ENCODE assay signal across 38 cellular contexts in the genomic region with DNA sequence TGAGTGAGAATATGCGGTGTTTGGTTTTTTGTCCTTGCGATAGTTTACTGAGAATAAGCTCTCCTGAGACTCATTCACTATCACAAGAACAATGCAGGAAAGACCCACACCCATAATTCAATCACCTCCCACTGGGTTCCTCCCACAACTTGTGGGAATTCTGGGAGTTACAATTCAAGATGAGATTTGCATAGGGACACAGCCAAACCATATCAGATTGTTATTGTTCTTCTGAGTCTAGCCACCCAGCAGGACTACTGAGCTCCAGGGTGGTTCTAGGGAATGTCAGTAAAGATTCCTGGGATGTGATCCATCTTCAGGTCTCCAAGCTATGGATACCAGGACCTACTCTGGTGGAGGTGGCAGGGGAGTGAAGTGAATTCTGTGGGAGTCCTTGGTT.
"Had no signal": no experiment of that assay in that cellular context is flagged by ENCODE, and none has a peak within 500 bp of the region (broad histone marks: within the 10 kb centered on the region; RNA-seq: fewer than 3 reads in every experiment).

No MANE protein-coding gene starts in this region.

- H3K27me3 ChIP-seq: adrenal gland, ascending aorta, body of pancreas, brain microvascular endothelial cell, breast epithelium, cardiac muscle cell had no signal

- H3K9me3 Mint-ChIP-seq: activated naive CD8-positive, alpha-beta T cell treated with anti-CD3 and anti-CD28 coated beads, Interleukin-2, amount 50 U/mL, for 24 hours had no signal

- H3K9me3 ChIP-seq: adrenal gland, ascending aorta, body of pancreas had no signal

- H3K27ac ChIP-seq: adrenal gland, ascending aorta, body of pancreas, brain microvascular endothelial cell, breast epithelium, cardiac muscle cell had no signal

- H3K27ac Mint-ChIP-seq: activated naive CD4-positive, alpha-beta T cell treated with anti-CD3 and anti-CD28 coated beads for 36 hours; activated naive CD4-positive, alpha-beta T cell treated with anti-CD3 and anti-CD28 coated beads, Interleukin-2, amount 10 ng/mL, durations not matched to agents 7 days and 5 days; activated naive CD4-positive, alpha-beta T cell treated with anti-CD3 and anti-CD28 coated beads, Interleukin-2, amount 50 U/mL, for 24 hours; activated naive CD4-positive, alpha-beta T cell treated with anti-CD3 and anti-CD28 coated beads, Interleukin-2, amount 50 U/mL, for 72 hours; activated naive CD8-positive, alpha-beta T cell; activated naive CD8-positive, alpha-beta T cell treated with anti-CD3 and anti-CD28 coated beads for 36 hours; activated naive CD8-positive, alpha-beta T cell treated with anti-CD3 and anti-CD28 coated beads, Interleukin-2, amount 10 ng/mL, durations not matched to agents 7 days and 5 days; activated naive CD8-positive, alpha-beta T cell treated with anti-CD3 and anti-CD28 coated beads, Interleukin-2, amount 50 U/mL, for 24 hours; activated T-cell treated with anti-CD3 and anti-CD28 coated beads, Interleukin-2, amount 50 U/mL, for 24 hours; activated T-cell treated with anti-CD3 and anti-CD28 coated beads, Interleukin-2, amount 50 U/mL, for 72 hours; activated T-helper 1 cell treated with anti-CD3 and anti-CD28 coated beads, Interleukin-12 subunit alpha, Interleukin-12 subunit beta, Interleukin-2, Interleukin-4 antibody, amounts not matched to agents 30 ng/mL and 10 ng/mL and 1 ng/mL, durations not matched to agents 14 hours and 24 hours and 36 hours; activated T-helper 17 cell treated with anti-CD3 and anti-CD28 coated beads, Interleukin-2, amount 50 U/mL, for 72 hours; activated T-helper 2 cell treated with anti-CD3 and anti-CD28 coated beads, Interferon-gamma antibody, Interleukin-2, Interleukin-4, amounts not matched to agents 10 μg/mL and 5 μg/mL and 100 μg/mL, durations not matched to agents 14 hours and 24 hours and 36 hours; brain had no signal

- DNase-seq: activated effector memory CD4-positive, alpha-beta T cell treated with anti-CD3 and anti-CD28 coated beads, Interleukin-2, amount 50 U/mL, for 16 hours; activated effector memory CD4-positive, alpha-beta T cell treated with Interleukin-2 at 50 U/mL for 16 hours; activated gamma-delta T cell; activated gamma-delta T cell treated with Interleukin-2 at 50 U/mL for 16 hours; activated naive CD4-positive, alpha-beta T cell; activated naive CD4-positive, alpha-beta T cell treated with anti-CD3 and anti-CD28 coated beads for 36 hours; activated naive CD4-positive, alpha-beta T cell treated with anti-CD3 and anti-CD28 coated beads, Interleukin-2, amount 10 ng/mL, durations not matched to agents 7 days and 5 days; activated naive CD4-positive, alpha-beta T cell treated with anti-CD3 and anti-CD28 coated beads, Interleukin-2, amount 50 U/mL, for 16 hours; activated naive CD4-positive, alpha-beta T cell treated with Interleukin-2 at 50 U/mL for 16 hours; activated naive CD8-positive, alpha-beta T cell treated with anti-CD3 and anti-CD28 coated beads for 36 hours; activated naive CD8-positive, alpha-beta T cell treated with anti-CD3 and anti-CD28 coated beads, Interleukin-2, amount 10 ng/mL, durations not matched to agents 7 days and 5 days; activated naive CD8-positive, alpha-beta T cell treated with anti-CD3 and anti-CD28 coated beads, Interleukin-2, amount 50 U/mL, for 24 hours; activated T-cell treated with anti-CD3 and anti-CD28 coated beads, Interleukin-2, amount 50 U/mL, for 1 hour; activated T-cell treated with anti-CD3 and anti-CD28 coated beads, Interleukin-2, amount 50 U/mL, for 24 hours; activated T-cell treated with anti-CD3 and anti-CD28 coated beads, Interleukin-2, amount 50 U/mL, for 4 hours; activated T-cell treated with anti-CD3 and anti-CD28 coated beads, Interleukin-2, amount 50 U/mL, for 48 hours; activated T-cell treated with anti-CD3 and anti-CD28 coated beads, Interleukin-2, amount 50 U/mL, for 72 hours; adrenal gland; amniotic stem cell; amygdala; anterior cingulate cortex; aorta; body of pancreas; brain microvascular endothelial cell; caudate nucleus; central memory CD4-positive, alpha-beta T cell; cerebellar nuclear complex had no signal

- H3K4me3 Mint-ChIP-seq: activated naive CD4-positive, alpha-beta T cell treated with anti-CD3 and anti-CD28 coated beads for 36 hours; activated naive CD4-positive, alpha-beta T cell treated with anti-CD3 and anti-CD28 coated beads, Interleukin-2, amount 10 ng/mL, durations not matched to agents 7 days and 5 days; activated naive CD4-positive, alpha-beta T cell treated with anti-CD3 and anti-CD28 coated beads, Interleukin-2, amount 50 U/mL, for 24 hours; activated naive CD8-positive, alpha-beta T cell; activated naive CD8-positive, alpha-beta T cell treated with anti-CD3 and anti-CD28 coated beads for 36 hours; activated naive CD8-positive, alpha-beta T cell treated with anti-CD3 and anti-CD28 coated beads, Interleukin-2, amount 10 ng/mL, durations not matched to agents 7 days and 5 days; activated naive CD8-positive, alpha-beta T cell treated with anti-CD3 and anti-CD28 coated beads, Interleukin-2, amount 50 U/mL, for 24 hours; activated T-cell treated with anti-CD3 and anti-CD28 coated beads, Interleukin-2, amount 50 U/mL, for 24 hours; activated T-cell treated with anti-CD3 and anti-CD28 coated beads, Interleukin-2, amount 50 U/mL, for 4 hours; activated T-cell treated with anti-CD3 and anti-CD28 coated beads, Interleukin-2, amount 50 U/mL, for 72 hours; activated T-helper 1 cell treated with anti-CD3 and anti-CD28 coated beads, Interleukin-12 subunit alpha, Interleukin-12 subunit beta, Interleukin-2, Interleukin-4 antibody, amounts not matched to agents 30 ng/mL and 10 ng/mL and 1 ng/mL, durations not matched to agents 14 hours and 24 hours and 36 hours; activated T-helper 17 cell treated with anti-CD3 and anti-CD28 coated beads, Interleukin-2, amount 50 U/mL, for 72 hours; brain; central memory CD8-positive, alpha-beta T cell had no signal

- H3K36me3 Mint-ChIP-seq: activated naive CD4-positive, alpha-beta T cell treated with anti-CD3 and anti-CD28 coated beads, Interleukin-2, amount 10 ng/mL, durations not matched to agents 7 days and 5 days; activated naive CD4-positive, alpha-beta T cell treated with anti-CD3 and anti-CD28 coated beads, Interleukin-2, amount 50 U/mL, for 24 hours; activated naive CD8-positive, alpha-beta T cell; activated naive CD8-positive, alpha-beta T cell treated with anti-CD3 and anti-CD28 coated beads for 36 hours; activated naive CD8-positive, alpha-beta T cell treated with anti-CD3 and anti-CD28 coated beads, Interleukin-2, amount 10 ng/mL, durations not matched to agents 7 days and 5 days; brain had no signal

- H3K4me1 ChIP-seq: adrenal gland, ascending aorta, body of pancreas, breast epithelium had no signal

- H3K27me3 Mint-ChIP-seq: activated naive CD4-positive, alpha-beta T cell treated with anti-CD3 and anti-CD28 coated beads, Interleukin-2, amount 10 ng/mL, durations not matched to agents 7 days and 5 days; activated naive CD4-positive, alpha-beta T cell treated with anti-CD3 and anti-CD28 coated beads, Interleukin-2, amount 50 U/mL, for 24 hours; activated naive CD8-positive, alpha-beta T cell; activated naive CD8-positive, alpha-beta T cell treated with anti-CD3 and anti-CD28 coated beads for 36 hours; activated naive CD8-positive, alpha-beta T cell treated with anti-CD3 and anti-CD28 coated beads, Interleukin-2, amount 10 ng/mL, durations not matched to agents 7 days and 5 days; activated naive CD8-positive, alpha-beta T cell treated with anti-CD3 and anti-CD28 coated beads, Interleukin-2, amount 50 U/mL, for 24 hours; activated T-cell treated with anti-CD3 and anti-CD28 coated beads, Interleukin-2, amount 50 U/mL, for 24 hours; activated T-helper 17 cell treated with anti-CD3 and anti-CD28 coated beads, Interleukin-2, amount 50 U/mL, for 72 hours; central memory CD8-positive, alpha-beta T cell had no signal

- H3K4me3 ChIP-seq: adrenal gland, ascending aorta, body of pancreas, breast epithelium, cardiac muscle cell had no signal

- H3K4me1 Mint-ChIP-seq: activated naive CD4-positive, alpha-beta T cell treated with anti-CD3 and anti-CD28 coated beads, Interleukin-2, amount 10 ng/mL, durations not matched to agents 7 days and 5 days; activated naive CD4-positive, alpha-beta T cell treated with anti-CD3 and anti-CD28 coated beads, Interleukin-2, amount 50 U/mL, for 24 hours; activated naive CD8-positive, alpha-beta T cell treated with anti-CD3 and anti-CD28 coated beads for 36 hours; activated naive CD8-positive, alpha-beta T cell treated with anti-CD3 and anti-CD28 coated beads, Interleukin-2, amount 10 ng/mL, durations not matched to agents 7 days and 5 days; activated naive CD8-positive, alpha-beta T cell treated with anti-CD3 and anti-CD28 coated beads, Interleukin-2, amount 50 U/mL, for 24 hours; activated T-helper 17 cell treated with anti-CD3 and anti-CD28 coated beads, Interleukin-2, amount 50 U/mL, for 72 hours; brain; central memory CD8-positive, alpha-beta T cell had no signal

- ATAC-seq: activated naive CD4-positive, alpha-beta T cell treated with anti-CD3 and anti-CD28 coated beads, Interleukin-2, amount 50 U/mL, for 72 hours; activated naive CD8-positive, alpha-beta T cell treated with anti-CD3 and anti-CD28 coated beads, Interleukin-2, amount 50 U/mL, for 24 hours; activated T-cell treated with anti-CD3 and anti-CD28 coated beads, Interleukin-2, amount 50 U/mL, for 4 hours; activated T-cell treated with anti-CD3 and anti-CD28 coated beads, Interleukin-2, amount 50 U/mL, for 72 hours; activated T-helper 17 cell treated with anti-CD3 and anti-CD28 coated beads, Interleukin-2, amount 50 U/mL, for 72 hours; body of pancreas had no signal

- H3K36me3 ChIP-seq: adrenal gland, ascending aorta, brain microvascular endothelial cell, breast epithelium, cardiac muscle cell had no signal
